8 cellular contexts compared by ENCODE assay signal in genomic region chr12:3658327-3659163, GRCh38.
DNase-seq lines count a peak whose midpoint lies in the region; ATAC-seq and TF ChIP-seq lines count a peak whose summit lies in the region.

No MANE protein-coding gene starts in this region.

- no peak overlapping the region for H3K27ac Mint-ChIP-seq in endothelial cell (ENCODE audit: unreplicated experiment)
- no peak overlapping the region for H3K27ac Mint-ChIP-seq in mesothelial cell of epicardium

- H3K4me2 ChIP-seq in osteoblast (ENCODE audit: insufficient read depth, low read length): no peak overlapping the region

- H3K9me3 Mint-ChIP-seq in endothelial cell (ENCODE audit: unreplicated experiment): no peaks in the 10 kb centered on the region
- H3K9me3 Mint-ChIP-seq in mesothelial cell of epicardium: no peaks in the 10 kb centered on the region

- POLR2A ChIA-PET in RWPE1 (lab: Yijun Ruan, JAX; ENCODE audit: low non-redundant PET): no interaction called here

- H3K4me3 ChIP-seq in osteoblast (ENCODE audit: insufficient read depth, low read length): no peak overlapping the region

- H3K36me3 Mint-ChIP-seq in endothelial cell (ENCODE audit: low read depth, unreplicated experiment) (no peaks in the 10 kb centered on the region), mesothelial cell of epicardium (no peaks in the 10 kb centered on the region)

- H3K27me3 Mint-ChIP-seq in endothelial cell (ENCODE audit: unreplicated experiment) (no peaks in the 10 kb centered on the region), mesothelial cell of epicardium (ENCODE audit: low read depth) (peaks cover 3% of the 10 kb centered on the region)

- H3K4me3 Mint-ChIP-seq in endothelial cell (ENCODE audit: unreplicated experiment): no peak overlapping the region
- H3K4me3 Mint-ChIP-seq in mesothelial cell of epicardium: no peak overlapping the region

- peak; percentile 63 for DNase-seq in activated CD8-positive, alpha-beta memory T cell treated with anti-CD3 and anti-CD28 coated beads for 24 hours
- no peak for DNase-seq in activated CD8-positive, alpha-beta memory T cell treated with anti-CD3 and anti-CD28 coated beads, Interleukin-2, amount 50 U/mL, for 48 hours
- DNase-seq in RPMI7951 (ENCODE audit: low read depth): peak; percentile 7
- peak; percentile 62 for DNase-seq in endothelial cell (ENCODE audit: low spot score)
- DNase-seq in osteoblast (ENCODE audit: insufficient read length, low spot score, missing footprints): peak; percentile 86
- no peak for DNase-seq in RWPE1 (ENCODE audit: low spot score)
- DNase-seq in mesothelial cell of epicardium (ENCODE audit: low spot score in 2 of 2, unreplicated experiment in 2 of 2): no peak

- H3K9me3 ChIP-seq in osteoblast (ENCODE audit: low read depth, low read length): no peaks in the 10 kb centered on the region

- peaks cover 2% of the 10 kb centered on the region for H4K20me1 ChIP-seq in osteoblast (ENCODE audit: insufficient read depth, low read length)

- H3K4me1 Mint-ChIP-seq in endothelial cell (ENCODE audit: unreplicated experiment) (peaks cover 21% of the 10 kb centered on the region), mesothelial cell of epicardium (peaks cover 6% of the 10 kb centered on the region)

- no peak overlapping the region for H2AFZ ChIP-seq in osteoblast (ENCODE audit: low read length)

- no peak for ATAC-seq in GM21528 (IDR thresholded peaks at IDR 0.05; ENCODE audit: low FRiP score, unreplicated experiment)

- H3K79me2 ChIP-seq in osteoblast (ENCODE audit: insufficient read depth, low read length): no peaks in the 10 kb centered on the region

- H3K27me3 ChIP-seq in osteoblast (ENCODE audit: insufficient read depth, low read length): no peaks in the 10 kb centered on the region

- TF ChIP-seq CTCF in endothelial cell (IDR thresholded peaks at IDR 0.05; ENCODE audit: unreplicated experiment) (peak; percentile 56), osteoblast (IDR thresholded peaks at IDR 0.05; ENCODE audit: extremely low read depth, low read depth, low read length) (peak; percentile 65), RWPE1 (conservative IDR thresholded peaks at IDR 0.05; ENCODE audit: low read depth) (no peak), mesothelial cell of epicardium (IDR thresholded peaks at IDR 0.05; ENCODE audit: unreplicated experiment) (no peak)

- H3K27ac ChIP-seq in osteoblast (ENCODE audit: low read depth, low read length) (no peak overlapping the region), RWPE1 (no peak overlapping the region)

- H3K4me1 ChIP-seq in osteoblast (ENCODE audit: insufficient read depth, low read length): no peaks in the 10 kb centered on the region

- H3K36me3 ChIP-seq in osteoblast (ENCODE audit: insufficient read depth, low read length): peaks cover 7% of the 10 kb centered on the region

- CTCF ChIA-PET in RWPE1 (lab: Yijun Ruan, JAX): no interaction called here

Comparison
In these comparisons a context has a peak if more than half of its experiments do, and no peak if none do; other contexts are left out.
1. DNase-seq: peak in activated CD8-positive, alpha-beta memory T cell treated with anti-CD3 and anti-CD28 coated beads for 24 hours (single experiment), RPMI7951 (single experiment), endothelial cell (single experiment) and osteoblast (single experiment); none in activated CD8-positive, alpha-beta memory T cell treated with anti-CD3 and anti-CD28 coated beads, Interleukin-2, amount 50 U/mL, for 48 hours (single experiment), RWPE1 (single experiment) and mesothelial cell of epicardium (0 of 2).
2. CTCF ChIP-seq: peak in endothelial cell (single experiment) and osteoblast (single experiment); none in RWPE1 (single experiment) and mesothelial cell of epicardium (single experiment).